Comparison of ENCODE assay signal across 1 cellular context in the genomic region with DNA sequence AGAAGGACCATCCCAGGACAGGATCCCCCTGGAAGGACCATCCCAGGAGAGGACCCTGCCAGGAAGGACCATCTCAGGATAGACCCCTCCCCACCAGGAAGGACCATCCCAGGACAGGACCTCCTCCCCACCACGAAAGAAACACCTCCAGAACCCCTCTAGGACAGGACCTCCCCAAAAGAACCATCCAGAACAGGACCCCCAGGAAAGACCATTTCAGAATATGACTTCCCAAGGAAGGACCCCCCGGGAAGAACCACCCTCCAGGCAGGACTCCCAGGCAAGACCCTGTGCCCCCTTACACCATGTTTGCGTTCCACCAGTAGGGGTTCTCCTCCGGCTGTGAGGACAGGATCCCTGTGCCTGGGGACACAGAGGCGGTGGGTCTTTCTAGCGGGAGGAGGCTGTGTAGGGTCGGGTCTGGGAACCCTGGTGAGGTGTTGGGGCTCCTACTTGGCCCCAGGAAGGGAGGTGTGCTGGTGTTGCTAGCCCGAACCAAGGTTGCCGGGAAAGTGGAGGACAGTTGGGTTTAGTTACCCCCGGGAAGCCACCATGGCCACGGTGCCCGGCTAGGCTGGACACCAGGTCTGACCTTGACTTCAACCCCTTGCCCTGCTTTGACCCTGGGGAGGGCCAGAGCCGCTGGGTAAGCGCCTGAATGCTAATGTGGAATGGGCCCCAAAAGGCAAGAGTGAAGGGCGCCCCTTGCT.
TF ChIP-seq lines count a peak whose summit lies in the region.

No MANE protein-coding gene starts in this region.

TF ChIP-seq in GM23338, 12 proteins besides CTCF, POLR2A, EP300 and RAD21 (continued from another document):
- TF ChIP-seq, protein P1, sequence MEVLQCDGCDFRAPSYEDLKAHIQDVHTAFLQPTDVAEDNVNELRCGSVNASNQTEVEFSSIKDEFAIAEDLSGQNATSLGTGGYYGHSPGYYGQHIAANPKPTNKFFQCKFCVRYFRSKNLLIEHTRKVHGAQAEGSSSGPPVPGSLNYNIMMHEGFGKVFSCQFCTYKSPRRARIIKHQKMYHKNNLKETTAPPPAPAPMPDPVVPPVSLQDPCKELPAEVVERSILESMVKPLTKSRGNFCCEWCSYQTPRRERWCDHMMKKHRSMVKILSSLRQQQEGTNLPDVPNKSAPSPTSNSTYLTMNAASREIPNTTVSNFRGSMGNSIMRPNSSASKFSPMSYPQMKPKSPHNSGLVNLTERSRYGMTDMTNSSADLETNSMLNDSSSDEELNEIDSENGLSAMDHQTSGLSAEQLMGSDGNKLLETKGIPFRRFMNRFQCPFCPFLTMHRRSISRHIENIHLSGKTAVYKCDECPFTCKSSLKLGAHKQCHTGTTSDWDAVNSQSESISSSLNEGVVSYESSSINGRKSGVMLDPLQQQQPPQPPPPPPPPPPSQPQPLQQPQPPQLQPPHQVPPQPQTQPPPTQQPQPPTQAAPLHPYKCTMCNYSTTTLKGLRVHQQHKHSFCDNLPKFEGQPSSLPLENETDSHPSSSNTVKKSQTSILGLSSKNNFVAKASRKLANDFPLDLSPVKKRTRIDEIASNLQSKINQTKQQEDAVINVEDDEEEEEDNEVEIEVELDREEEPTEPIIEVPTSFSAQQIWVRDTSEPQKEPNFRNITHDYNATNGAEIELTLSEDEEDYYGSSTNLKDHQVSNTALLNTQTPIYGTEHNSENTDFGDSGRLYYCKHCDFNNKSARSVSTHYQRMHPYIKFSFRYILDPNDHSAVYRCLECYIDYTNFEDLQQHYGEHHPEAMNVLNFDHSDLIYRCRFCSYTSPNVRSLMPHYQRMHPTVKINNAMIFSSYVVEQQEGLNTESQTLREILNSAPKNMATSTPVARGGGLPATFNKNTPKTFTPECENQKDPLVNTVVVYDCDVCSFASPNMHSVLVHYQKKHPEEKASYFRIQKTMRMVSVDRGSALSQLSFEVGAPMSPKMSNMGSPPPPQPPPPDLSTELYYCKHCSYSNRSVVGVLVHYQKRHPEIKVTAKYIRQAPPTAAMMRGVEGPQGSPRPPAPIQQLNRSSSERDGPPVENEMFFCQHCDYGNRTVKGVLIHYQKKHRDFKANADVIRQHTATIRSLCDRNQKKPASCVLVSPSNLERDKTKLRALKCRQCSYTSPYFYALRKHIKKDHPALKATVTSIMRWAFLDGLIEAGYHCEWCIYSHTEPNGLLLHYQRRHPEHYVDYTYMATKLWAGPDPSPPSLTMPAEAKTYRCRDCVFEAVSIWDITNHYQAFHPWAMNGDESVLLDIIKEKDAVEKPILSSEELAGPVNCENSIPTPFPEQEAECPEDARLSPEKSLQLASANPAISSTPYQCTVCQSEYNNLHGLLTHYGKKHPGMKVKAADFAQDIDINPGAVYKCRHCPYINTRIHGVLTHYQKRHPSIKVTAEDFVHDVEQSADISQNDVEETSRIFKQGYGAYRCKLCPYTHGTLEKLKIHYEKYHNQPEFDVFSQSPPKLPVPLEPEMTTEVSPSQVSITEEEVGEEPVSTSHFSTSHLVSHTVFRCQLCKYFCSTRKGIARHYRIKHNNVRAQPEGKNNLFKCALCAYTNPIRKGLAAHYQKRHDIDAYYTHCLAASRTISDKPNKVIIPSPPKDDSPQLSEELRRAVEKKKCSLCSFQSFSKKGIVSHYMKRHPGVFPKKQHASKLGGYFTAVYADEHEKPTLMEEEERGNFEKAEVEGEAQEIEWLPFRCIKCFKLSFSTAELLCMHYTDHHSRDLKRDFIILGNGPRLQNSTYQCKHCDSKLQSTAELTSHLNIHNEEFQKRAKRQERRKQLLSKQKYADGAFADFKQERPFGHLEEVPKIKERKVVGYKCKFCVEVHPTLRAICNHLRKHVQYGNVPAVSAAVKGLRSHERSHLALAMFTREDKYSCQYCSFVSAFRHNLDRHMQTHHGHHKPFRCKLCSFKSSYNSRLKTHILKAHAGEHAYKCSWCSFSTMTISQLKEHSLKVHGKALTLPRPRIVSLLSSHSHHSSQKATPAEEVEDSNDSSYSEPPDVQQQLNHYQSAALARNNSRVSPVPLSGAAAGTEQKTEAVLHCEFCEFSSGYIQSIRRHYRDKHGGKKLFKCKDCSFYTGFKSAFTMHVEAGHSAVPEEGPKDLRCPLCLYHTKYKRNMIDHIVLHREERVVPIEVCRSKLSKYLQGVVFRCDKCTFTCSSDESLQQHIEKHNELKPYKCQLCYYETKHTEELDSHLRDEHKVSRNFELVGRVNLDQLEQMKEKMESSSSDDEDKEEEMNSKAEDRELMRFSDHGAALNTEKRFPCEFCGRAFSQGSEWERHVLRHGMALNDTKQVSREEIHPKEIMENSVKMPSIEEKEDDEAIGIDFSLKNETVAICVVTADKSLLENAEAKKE (CRISPR knock-in tag; IDR thresholded peaks at IDR 0.05): no peak
- no peak for TF ChIP-seq NANOG (IDR thresholded peaks at IDR 0.05; ENCODE audit: borderline replicate concordance)
